Comparison of ENCODE assay signal across 17 cellular contexts in genomic region chr1:163422738-163423404, GRCh38.
A peak's percentile ranks its signal among the peaks of the same experiment; 100 is the strongest.
DNase-seq lines count a peak whose midpoint lies in the region; ATAC-seq, FAIRE-seq and TF ChIP-seq lines count a peak whose summit lies in the region.
"Had no signal": no experiment of that assay in that cellular context is flagged by ENCODE, and none has a peak within 500 bp of the region (broad histone marks: within the 10 kb centered on the region; RNA-seq: fewer than 3 reads in every experiment).

No MANE protein-coding gene starts in this region.

- no TSS peak for BruUV-seq in K562 (replicated peaks; lab: Mats Ljungman, UMichigan)

- H3K79me2 ChIP-seq in OCI-LY1 (ENCODE audit: insufficient read depth, low read length) (no peaks in the 10 kb centered on the region), K562 (ENCODE audit: control insufficient read depth, insufficient read depth, low read length) (no peaks in the 10 kb centered on the region), hepatocyte (no peaks in the 10 kb centered on the region)

- H3K4me1 ChIP-seq in OCI-LY1 (ENCODE audit: insufficient read depth, low read length, severe bottlenecking) (peaks cover 53% of the 10 kb centered on the region), K562 (replicated peaks in 1 of 2; ENCODE audit: control insufficient read depth in 2 of 2, insufficient read depth in 2 of 2, low read length in 2 of 2) (peaks cover 0 to 4% of the 10 kb centered on the region in 2 experiments; a peak in 2 of 5 replicates), neuronal stem cell (ENCODE audit: control insufficient read depth in 2 of 2, insufficient read depth in 1 of 2, low read depth in 1 of 2, low read length in 2 of 2) (no peaks in the 10 kb centered on the region), hepatocyte (ENCODE audit: insufficient read depth) (no peaks in the 10 kb centered on the region)

- in situ Hi-C loops in K562 (cut with MboI) = loop anchor here (25.0 kb wide), 1 partner anchor 1639 kb away; no protein-coding TSS in a partner anchor

- intact Hi-C loops in K562 (cut with micrococcal nuclease) = no loop called here

- no peak overlapping the region for H3K23ac ChIP-seq in neuronal stem cell (ENCODE audit: low read depth, low read length, poor library complexity)

- no peak overlapping the region for H2BK5ac ChIP-seq in neuronal stem cell (ENCODE audit: low read length)

- H2AFZ ChIP-seq in OCI-LY1 (ENCODE audit: low read length) (0 out of 2 replicates have a peak overlapping the region, but pooled peaks have one; percentile 52), K562 (ENCODE audit: low read depth, low read length) (peak overlapping the region; percentile 49), neuronal stem cell (ENCODE audit: low read length) (no peak overlapping the region), hepatocyte (no peak overlapping the region)

- H3K9me3 ChIP-seq in OCI-LY1 (ENCODE audit: low read length) (no peaks in the 10 kb centered on the region), K562 (replicated peaks; ENCODE audit: control insufficient read depth, insufficient read depth, low read depth, low read length) (no peaks in the 10 kb centered on the region), neuronal stem cell (replicated peaks in 1 of 2; ENCODE audit: control insufficient read depth in 2 of 2, insufficient read depth in 1 of 2, low read depth in 1 of 2, low read length in 2 of 2) (no peaks in the 10 kb centered on the region), hepatocyte (ENCODE audit: low read depth) (no peaks in the 10 kb centered on the region)

- FAIRE-seq in K562 (lab: Jason Lieb, UNC) = no peak
- FAIRE-seq: G401.6, GM12892 had no signal

- H4K8ac ChIP-seq in neuronal stem cell (ENCODE audit: low read depth, low read length) = no peak overlapping the region

- no peak overlapping the region for H2AK5ac ChIP-seq in neuronal stem cell (ENCODE audit: low read depth, low read length)

- no peaks in the 10 kb centered on the region for H3F3A ChIP-seq in OCI-LY1 (ENCODE audit: insufficient read depth, low read length)

- no peak overlapping the region for H2BK12ac ChIP-seq in neuronal stem cell (ENCODE audit: low read length)

- H3K4me2 ChIP-seq in OCI-LY1 (ENCODE audit: low read length) (no peak overlapping the region), K562 (ENCODE audit: insufficient read depth, low read length) (no peak overlapping the region), neuronal stem cell (ENCODE audit: insufficient read depth, low read length, poor library complexity, severe bottlenecking) (no peak overlapping the region), hepatocyte (no peak overlapping the region)

- TF ChIP-seq CTCF in OCI-LY1 (IDR thresholded peaks at IDR 0.05; ENCODE audit: low read length) = no peak
- no peak for TF ChIP-seq CTCF in K562 (IDR thresholded peaks at IDR 0.05 in 2 of 3, conservative IDR thresholded peaks at IDR 0.05 in 1 of 3; ENCODE audit: insufficient read depth in 2 of 3, low read depth in 1 of 3, low read length in 3 of 3)
- TF ChIP-seq CTCF in hepatocyte (IDR thresholded peaks at IDR 0.05; ENCODE audit: poor library complexity) = no peak

- H3K14ac ChIP-seq in neuronal stem cell (ENCODE audit: low read length) = no peak overlapping the region

- H3K27me3 ChIP-seq in OCI-LY1 (ENCODE audit: insufficient read depth, low read length) (no peaks in the 10 kb centered on the region), K562 (ENCODE audit: control insufficient read depth in 2 of 2, insufficient read depth in 2 of 2, low read length in 2 of 2) (no peaks in the 10 kb centered on the region), neuronal stem cell (ENCODE audit: control insufficient read depth in 3 of 3, insufficient read depth in 3 of 3, low read depth in 1 of 3, low read length in 3 of 3) (no peaks in the 10 kb centered on the region), hepatocyte (no peaks in the 10 kb centered on the region)

- DNase-seq in K562 (ENCODE audit: extremely low read depth in 1 of 4, low spot score in 3 of 4) = peak in 1 of 4 experiments; percentile 12
- DNase-seq in neuronal stem cell (ENCODE audit: low spot score) = no peak
- no peak for DNase-seq in DMS53 treated with DMSO at 0.1 percent for 48 hours (lab: John Stamatoyannopoulos, UW; ENCODE audit: unreplicated experiment)
- no peak for DNase-seq in hepatocyte (ENCODE audit: low spot score)
- DNase-seq: C1 segment of cervical spinal cord; Calu3; CD4-positive, alpha-beta memory T cell; COR-L47; DMS53; DND-41; GOT3; H7; HCEC 1CT had no signal

- H2BK15ac ChIP-seq in neuronal stem cell (ENCODE audit: low read length) = no peak overlapping the region

- ATAC-seq in K562 = peak; percentile 75
- ATAC-seq in GM21619 (IDR thresholded peaks at IDR 0.05; ENCODE audit: unreplicated experiment) = no peak

- H3K9ac ChIP-seq in OCI-LY1 (ENCODE audit: low read length) (no peak overlapping the region), K562 (ENCODE audit: insufficient read depth in 1 of 2, low read depth in 2 of 2, low read length in 2 of 2) (no peak overlapping the region), neuronal stem cell (ENCODE audit: low read depth, low read length, poor library complexity) (no peak overlapping the region)

- TF ChIP-seq RAD21 in K562 (CRISPR knock-in tag; conservative IDR thresholded peaks at IDR 0.05 in 1 of 2, IDR thresholded peaks at IDR 0.05 in 1 of 2) = no peak

- 1% methylated on average over 27 of the region's 27 CpGs for WGBS in K562 (ENCODE audit: insufficient coverage, low coverage, missing lambda C conversion rate)
- 100% methylated on average over 1 to 3 of the region's 27 CpGs for WGBS in neuronal stem cell (ENCODE audit: extremely low coverage in 2 of 2, insufficient read length in 2 of 2, insufficient replicate concordance in 1 of 2), 2 donors
- 93% methylated on average over 27 of the region's 27 CpGs for WGBS in hepatocyte (ENCODE audit: low lambda C conversion rate, missing lambda C conversion rate)

- H3K9me2 ChIP-seq in OCI-LY1 (ENCODE audit: low read depth, low read length) (no peaks in the 10 kb centered on the region), hepatocyte (replicated peaks; ENCODE audit: insufficient read depth) (no peaks in the 10 kb centered on the region)

- no peak overlapping the region for H3K4ac ChIP-seq in neuronal stem cell (ENCODE audit: low read length)

- H3K18ac ChIP-seq in neuronal stem cell (ENCODE audit: low read length) = peak overlapping the region; percentile 66

- H3K27ac ChIP-seq in OCI-LY1 (ENCODE audit: low read depth, low read length, poor library complexity, severe bottlenecking) (peak overlapping the region; percentile 69), K562 (ENCODE audit: extremely low read depth, low read depth, low read length) (no peak overlapping the region), neuronal stem cell (replicated peaks; ENCODE audit: low read length) (no peak overlapping the region), hepatocyte (no peak overlapping the region)

- no peaks in the 10 kb centered on the region for H4K20me1 ChIP-seq in OCI-LY1 (ENCODE audit: insufficient read depth, low read length)
- H4K20me1 ChIP-seq in K562 (replicated peaks; ENCODE audit: control insufficient read depth, insufficient read depth, low read length) = no peaks in the 10 kb centered on the region
- H4K20me1 ChIP-seq in hepatocyte (ENCODE audit: insufficient read depth, poor library complexity, severe bottlenecking) = no peaks in the 10 kb centered on the region

- H3K36me3 ChIP-seq in OCI-LY1 (ENCODE audit: insufficient read depth, low read length) (no peaks in the 10 kb centered on the region), K562 (ENCODE audit: control insufficient read depth, insufficient read depth, low read length) (no peaks in the 10 kb centered on the region), neuronal stem cell (replicated peaks in 1 of 2; ENCODE audit: control insufficient read depth in 2 of 2, insufficient read depth in 2 of 2, low read length in 2 of 2) (no peaks in the 10 kb centered on the region), hepatocyte (replicated peaks; ENCODE audit: insufficient read depth, low read depth) (no peaks in the 10 kb centered on the region)

- CTCF ChIA-PET in K562 (lab: Yijun Ruan, JAX; ENCODE audit: low intra/inter-chr PET ratio) = no interaction called here

- TF ChIP-seq POLR2A in K562 (conservative IDR thresholded peaks at IDR 0.05) = no peak

- no peak for TF ChIP-seq EP300 in K562 (IDR thresholded peaks at IDR 0.05; ENCODE audit: low read length)

- no peak overlapping the region for H2BK120ac ChIP-seq in neuronal stem cell (ENCODE audit: low read depth, low read length)

- no peak overlapping the region for H4K91ac ChIP-seq in neuronal stem cell (ENCODE audit: low read depth, low read length, poor library complexity)

- no peaks in the 10 kb centered on the region for H3K9me1 ChIP-seq in K562 (ENCODE audit: control insufficient read depth, insufficient read depth, low read length)

- H3K4me3 ChIP-seq in OCI-LY1 (ENCODE audit: low read depth, low read length, poor library complexity, severe bottlenecking) (no peak overlapping the region), K562 (no peak overlapping the region), neuronal stem cell (ENCODE audit: low read length in 2 of 2) (no peak overlapping the region), hepatocyte (no peak overlapping the region)

- POLR2A ChIA-PET in K562 (lab: Yijun Ruan, JAX) = interaction anchor here (0.7 kb wide), 1 partner anchor 1198 kb away, joined by 3 read pairs; no protein-coding TSS in a partner anchor

- no peaks in the 10 kb centered on the region for H3K79me1 ChIP-seq in neuronal stem cell (ENCODE audit: low read depth, low read length)

TF ChIP-seq in K562, 482 proteins besides CTCF, POLR2A, EP300 and RAD21 (continues in another document):
- TF ChIP-seq ZNF449 (CRISPR knock-in tag; IDR thresholded peaks at IDR 0.05) (0 out of 2 replicates have a peak, but pooled peaks have one; percentile 20), NRF1 (conservative IDR thresholded peaks at IDR 0.05 in 1 of 2, IDR thresholded peaks at IDR 0.05 in 1 of 2) (peak in 1 of 2 experiments; percentile 29; a peak in 1 of 4 replicates), ZSCAN29 (IDR thresholded peaks at IDR 0.05) (no peak), RBBP5 (IDR thresholded peaks at IDR 0.05; ENCODE audit: borderline replicate concordance, insufficient read depth, low read length, poor library complexity, severe bottlenecking) (no peak), ZNF263 (CRISPR knock-in tag; IDR thresholded peaks at IDR 0.05; ENCODE audit: borderline replicate concordance) (peak; percentile 44; the same call in 1 of the 2 replicates)

Comparison
In these comparisons a context has a peak if more than half of its experiments do, and no peak if none do; other contexts are left out.
1. H2AFZ ChIP-seq: peak in OCI-LY1 (single experiment) and K562 (single experiment); none in neuronal stem cell (single experiment) and hepatocyte (single experiment).